ENCODE assay signal across 24 cellular contexts in the genomic region with DNA sequence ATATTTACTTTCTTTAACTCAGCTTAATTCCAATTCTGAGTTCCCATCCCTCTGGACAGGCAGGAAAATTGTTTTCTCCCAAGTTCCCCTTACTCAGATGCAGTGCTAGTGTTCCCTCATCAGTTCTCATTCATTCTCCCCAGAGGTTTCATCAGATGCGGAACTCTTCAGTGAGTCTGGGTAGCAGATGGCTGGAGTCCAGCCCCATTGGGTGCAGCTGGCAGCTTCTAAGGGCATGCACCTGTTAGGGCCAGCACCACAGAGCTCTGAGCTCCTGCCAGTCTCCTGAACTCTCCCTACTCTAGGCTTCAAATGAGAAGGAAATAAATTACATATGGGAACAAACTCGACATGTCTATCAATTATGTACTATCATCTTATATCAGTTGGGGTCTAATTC.
DNase-seq lines count a peak whose midpoint lies in the region; ATAC-seq and TF ChIP-seq lines count a peak whose summit lies in the region.
"Had no signal": no experiment of that assay in that cellular context is flagged by ENCODE, and none has a peak within 500 bp of the region (broad histone marks: within the 10 kb centered on the region; RNA-seq: fewer than 3 reads in every experiment).

No MANE protein-coding gene starts in this region.

- no peak overlapping the region for H3K9ac ChIP-seq in Karpas-422 (ENCODE audit: low read length)

- H3K27me3 Mint-ChIP-seq in osteocyte (ENCODE audit: unreplicated experiment) = no peaks in the 10 kb centered on the region
- H3K27me3 Mint-ChIP-seq: T-helper 17 cell had no signal

- no peak overlapping the region for H3K4me3 Mint-ChIP-seq in osteocyte (ENCODE audit: unreplicated experiment)
- H3K4me3 Mint-ChIP-seq: T-helper 17 cell had no signal

- no peak overlapping the region for H3K4me3 ChIP-seq in Karpas-422 (ENCODE audit: low read length)
- H3K4me3 ChIP-seq: A549, Peyer's patch, SJCRH30 had no signal

- no peak overlapping the region for H3K27ac ChIP-seq in Karpas-422 (ENCODE audit: low read length)
- H3K27ac ChIP-seq: A549, Peyer's patch, SJCRH30 had no signal

- H3K36me3 ChIP-seq in Karpas-422 (ENCODE audit: insufficient read depth, low read length) = no peaks in the 10 kb centered on the region
- H3K36me3 ChIP-seq: Peyer's patch, SJCRH30 had no signal

- no peaks in the 10 kb centered on the region for H3K4me1 ChIP-seq in Karpas-422 (ENCODE audit: low read length)
- H3K4me1 ChIP-seq: A549, Peyer's patch, SJCRH30 had no signal

- no peak for TF ChIP-seq CTCF in osteocyte (IDR thresholded peaks at IDR 0.05)
- no peak for TF ChIP-seq CTCF in GM13977 (IDR thresholded peaks at IDR 0.05; ENCODE audit: extremely low read depth, insufficient read depth, missing control alignments)

- DNase-seq in D341Med (ENCODE audit: low spot score) = peak; percentile 53
- DNase-seq in Karpas-422 = peak; percentile 44
- peak; percentile 86 for DNase-seq in NCI-H524 treated with DMSO at 0.1 percent for 48 hours (lab: John Stamatoyannopoulos, UW)
- peak; percentile 42 for DNase-seq in osteocyte (ENCODE audit: extremely low spot score, unreplicated experiment)
- DNase-seq in germinal center (ENCODE audit: low spot score) = no peak
- no peak for DNase-seq in GM13977 (ENCODE audit: low spot score)
- DNase-seq: AML-193; C1 segment of cervical spinal cord; CD4-positive, alpha-beta memory T cell; COR-L47; DMS79 treated with DMSO at 0.1 percent for 48 hours; GF-D8; NCI-H1105 treated with DMSO at 0.1 percent for 48 hours; NCI-H2029; NCI-H345; NCI-H510A treated with DMSO at 0.1 percent for 48 hours; OCI-M1; Peyer's patch; T-helper 17 cell had no signal

- no peaks in the 10 kb centered on the region for H4K20me1 ChIP-seq in Karpas-422 (ENCODE audit: insufficient read depth, low read depth, low read length)

- H3K9me3 Mint-ChIP-seq in osteocyte (ENCODE audit: unreplicated experiment) = peaks cover 27% of the 10 kb centered on the region

- H3K79me2 ChIP-seq in Karpas-422 (ENCODE audit: low read length) = no peaks in the 10 kb centered on the region

- H3K9me2 ChIP-seq in Karpas-422 (replicated peaks; ENCODE audit: insufficient read depth, low read length) = no peaks in the 10 kb centered on the region

- H3K36me3 Mint-ChIP-seq in osteocyte (ENCODE audit: unreplicated experiment) = peaks cover 1% of the 10 kb centered on the region

- no peak overlapping the region for H2AFZ ChIP-seq in Karpas-422 (ENCODE audit: low read length)

- ATAC-seq in HG03354 (IDR thresholded peaks at IDR 0.05; ENCODE audit: poor library complexity, severe bottlenecking, unreplicated experiment) = no peak
- ATAC-seq: A549, HCT116, SK-N-SH treated with all-trans-retinoic acid at 6 μM for 48 hours, T-helper 17 cell had no signal

- H3K4me1 Mint-ChIP-seq in osteocyte (ENCODE audit: unreplicated experiment) = no peaks in the 10 kb centered on the region
- H3K4me1 Mint-ChIP-seq: CD4-positive, alpha-beta memory T cell; T-helper 17 cell had no signal

- in situ Hi-C loops in GM13977 (cut with MboI; ENCODE audit: low pct_unique_long_range_greater_than_20kb, low sequenced_read_pairs, unreplicated experiment) = loop anchor here (25.0 kb wide), 1 partner anchor 429 kb away; no protein-coding TSS in a partner anchor

- peaks cover 30% of the 10 kb centered on the region for H3K9me3 ChIP-seq in Karpas-422 (ENCODE audit: low read length)
- H3K9me3 ChIP-seq: A549 had no signal

- no peak overlapping the region for H3K27ac Mint-ChIP-seq in osteocyte (ENCODE audit: unreplicated experiment)
- H3K27ac Mint-ChIP-seq: CD4-positive, alpha-beta memory T cell; T-helper 17 cell had no signal

- no peaks in the 10 kb centered on the region; the same call in 1 of the 2 replicates for H3K27me3 ChIP-seq in Karpas-422 (ENCODE audit: low read length)
- H3K27me3 ChIP-seq: Peyer's patch, SJCRH30 had no signal

- H3K4me2 ChIP-seq in Karpas-422 (ENCODE audit: low read depth, low read length, poor library complexity, severe bottlenecking) = no peak overlapping the region
- H3K4me2 ChIP-seq: A549 had no signal

Comparison
In these comparisons a context has a peak if more than half of its experiments do, and no peak if none do; other contexts are left out.
1. DNase-seq: peak in D341Med (single experiment), Karpas-422 (single experiment), NCI-H524 treated with DMSO at 0.1 percent for 48 hours (single experiment) and osteocyte (single experiment); none in germinal center (single experiment) and GM13977 (single experiment).